8 cellular contexts compared by ENCODE assay signal in genomic region chr11:64742087-64742939, GRCh38. TPM values are rescaled to one million over a fixed set of nuclear protein-coding genes. Genes with fewer than 3 reads are reported as not detected.
DNase-seq lines count a peak whose midpoint lies in the region; ATAC-seq and TF ChIP-seq lines count a peak whose summit lies in the region.

No MANE protein-coding gene starts in this region.

- no peaks in the 10 kb centered on the region for H4K20me1 ChIP-seq in OCI-LY1 (ENCODE audit: insufficient read depth, low read length)

- H3K27ac ChIP-seq in OCI-LY1 (ENCODE audit: low read depth, low read length, poor library complexity, severe bottlenecking) (peak overlapping the region; percentile 18), ectodermal cell (ENCODE audit: insufficient read depth, low read depth, low read length, poor library complexity, severe bottlenecking) (no peak overlapping the region)

- TF ChIP-seq CTCF in OCI-LY1 (IDR thresholded peaks at IDR 0.05; ENCODE audit: low read length): no peak

- peak overlapping the region; percentile 60 for H3K4me3 ChIP-seq in OCI-LY1 (ENCODE audit: low read depth, low read length, poor library complexity, severe bottlenecking)
- peak overlapping the region; percentile 23 for H3K4me3 ChIP-seq in ectodermal cell (ENCODE audit: insufficient read depth, low read depth, low read length)

- H3K9me2 ChIP-seq in OCI-LY1 (ENCODE audit: low read depth, low read length): no peaks in the 10 kb centered on the region

- H3K9me3 ChIP-seq in OCI-LY1 (ENCODE audit: low read length) (no peaks in the 10 kb centered on the region), ectodermal cell (ENCODE audit: control insufficient read depth, low read length) (no peaks in the 10 kb centered on the region)

- peak overlapping the region; percentile 98 for H3K4me2 ChIP-seq in OCI-LY1 (ENCODE audit: low read length)

- H3F3A ChIP-seq in OCI-LY1 (ENCODE audit: insufficient read depth, low read length): no peaks in the 10 kb centered on the region

- DNase-seq in NCI-H526 (lab: John Stamatoyannopoulos, UW): peak; percentile 31 to 71
- DNase-seq in NCI-H526 treated with DMSO at 0.1 percent for 48 hours (lab: John Stamatoyannopoulos, UW): no peak
- peak; percentile 20 for DNase-seq in myocyte (ENCODE audit: low read depth)
- DNase-seq in DMS153 (lab: John Stamatoyannopoulos, UW): no peak
- DNase-seq in NCI-H1092 treated with DMSO at 0.1 percent for 48 hours (lab: John Stamatoyannopoulos, UW): no peak

- H3K36me3 ChIP-seq in OCI-LY1 (ENCODE audit: insufficient read depth, low read length) (no peaks in the 10 kb centered on the region), ectodermal cell (ENCODE audit: control insufficient read depth, insufficient read depth, low read length) (no peaks in the 10 kb centered on the region)

- H3K79me2 ChIP-seq in OCI-LY1 (ENCODE audit: insufficient read depth, low read length): no peaks in the 10 kb centered on the region

- ATAC-seq in HG02588 (IDR thresholded peaks at IDR 0.05; ENCODE audit: unreplicated experiment): no peak

- 7% methylated on average over 59 of the region's 59 CpGs for WGBS in ectodermal cell, 2 experiments

- H3K27me3 ChIP-seq in OCI-LY1 (ENCODE audit: insufficient read depth, low read length) (no peaks in the 10 kb centered on the region), ectodermal cell (ENCODE audit: control insufficient read depth, insufficient read depth, low read length, poor library complexity, severe bottlenecking) (peaks cover 62% of the 10 kb centered on the region)

- H2AFZ ChIP-seq in OCI-LY1 (ENCODE audit: low read length): no peak overlapping the region

- H3K4me1 ChIP-seq in OCI-LY1 (ENCODE audit: insufficient read depth, low read length, severe bottlenecking) (peaks cover 35% of the 10 kb centered on the region), ectodermal cell (ENCODE audit: control insufficient read depth, insufficient read depth, low read length) (peaks cover 24% of the 10 kb centered on the region)

- H3K9ac ChIP-seq in OCI-LY1 (ENCODE audit: low read length): peak overlapping the region; percentile 78; the same call in 1 of the 2 replicates

RNA-seq across cellular contexts. Expression of gene RASGRP2, which starts 1.6 kb away (rescaled TPM):
- 4.8 TPM for polyA plus RNA-seq in ectodermal cell (2013, experiment 1 of 4)
- polyA plus RNA-seq in ectodermal cell (2013, experiment 2 of 4): 3.0 TPM
- polyA plus RNA-seq in ectodermal cell (2013, experiment 3 of 4): 2.0 TPM
- polyA plus RNA-seq in ectodermal cell (2013, experiment 4 of 4): 2.4 TPM
- total RNA-seq in myocyte: 0.62 and 2.3 TPM in 2 replicates
- 5.1 TPM for polyA plus RNA-seq in myocyte (2012)

RNA-seq across cellular contexts. Expression of gene PYGM, which starts 17.5 kb away (rescaled TPM):
- polyA plus RNA-seq in ectodermal cell (2013, experiment 1 of 4): 4.8 TPM
- polyA plus RNA-seq in ectodermal cell (2013, experiment 2 of 4): 5.7 TPM
- polyA plus RNA-seq in ectodermal cell (2013, experiment 3 of 4): 4.9 TPM
- polyA plus RNA-seq in ectodermal cell (2013, experiment 4 of 4): 4.4 TPM
- total RNA-seq in myocyte: 23.5 and 24.9 TPM in 2 replicates
- 1.7 TPM for polyA plus RNA-seq in myocyte (2012)

RNA-seq across cellular contexts. Expression of gene NRXN2, which starts 19.3 kb away (rescaled TPM):
- 14.9 TPM for polyA plus RNA-seq in ectodermal cell (2013, experiment 1 of 4)
- polyA plus RNA-seq in ectodermal cell (2013, experiment 2 of 4): 13.0 TPM
- 16.0 TPM for polyA plus RNA-seq in ectodermal cell (2013, experiment 3 of 4)
- 13.4 TPM for polyA plus RNA-seq in ectodermal cell (2013, experiment 4 of 4)
- total RNA-seq in myocyte: 16.3 and 40.8 TPM in 2 replicates
- 17.0 TPM for polyA plus RNA-seq in myocyte (2012)

RNA-seq across cellular contexts. Expression of gene SF1, which starts 36.0 kb away (rescaled TPM):
- 363 TPM for polyA plus RNA-seq in ectodermal cell (2013, experiment 1 of 4)
- 490 TPM for polyA plus RNA-seq in ectodermal cell (2013, experiment 2 of 4)
- 273 TPM for polyA plus RNA-seq in ectodermal cell (2013, experiment 3 of 4)
- polyA plus RNA-seq in ectodermal cell (2013, experiment 4 of 4): 306 TPM
- total RNA-seq in myocyte: 97.3 and 141 TPM in 2 replicates
- polyA plus RNA-seq in myocyte (2012): 157 TPM

Comparison
In these comparisons a context has a peak if more than half of its experiments do, and no peak if none do; other contexts are left out.
1. DNase-seq: peak in NCI-H526 (2 of 2) and myocyte (single experiment); none in NCI-H526 treated with DMSO at 0.1 percent for 48 hours (single experiment), DMS153 (single experiment) and NCI-H1092 treated with DMSO at 0.1 percent for 48 hours (single experiment).